In genomic region chr22:37280718-37281117, GRCh38 we compare ENCODE assay signal across 23 cellular contexts. TPM values are rescaled to one million over a fixed set of nuclear protein-coding genes. Genes with fewer than 3 reads are reported as not detected.
DNase-seq lines count a peak whose midpoint lies in the region; ATAC-seq, FAIRE-seq and TF ChIP-seq lines count a peak whose summit lies in the region.
"Had no signal": no experiment of that assay in that cellular context is flagged by ENCODE, and none has a peak within 500 bp of the region (broad histone marks: within the 10 kb centered on the region; RNA-seq: fewer than 3 reads in every experiment).

No MANE protein-coding gene starts in this region.

- POLR2A ChIA-PET in CD4-positive, alpha-beta T cell (lab: Charles Lee) = interaction anchor here (1.2 to 7.0 kb wide), 5 partner anchors 18 to 204 kb away, joined by 4 to 82 read pairs (median 27); partner anchors contain the start of gene RAC2

- DNase-seq in CD4-positive, alpha-beta T cell = no peak
- DNase-seq in astrocyte (ENCODE audit: low read depth) (no peak), naive B cell (no peak), NCI-H2171 treated with DMSO at 0.1 percent for 48 hours (lab: John Stamatoyannopoulos, UW) (no peak), H4 (ENCODE audit: low spot score) (no peak)
- no peak for DNase-seq in NK-92 treated with Interleukin-12 subunit alpha and Interleukin-12 subunit beta, amount 100 ng/mL, for 24 hours (lab: John Stamatoyannopoulos, UW)
- DNase-seq: Caco-2, DMS153, GF-D8, GOT3, Karpas-422, NCI-H1417 treated with DMSO at 0.1 percent for 48 hours, NCI-H187 treated with DMSO at 0.1 percent for 48 hours, NCI-H526, Peyer's patch, SW 1271 had no signal

- H3K9ac ChIP-seq in BLaER1 (no peak overlapping the region), astrocyte (ENCODE audit: low read length) (no peak overlapping the region)

- H3K36me3 Mint-ChIP-seq in CD4-positive, alpha-beta T cell (ENCODE audit: low read depth) = peaks cover 33% of the 10 kb centered on the region
- H3K36me3 Mint-ChIP-seq in astrocyte (ENCODE audit: low read depth, unreplicated experiment) (peaks cover 2% of the 10 kb centered on the region), naive B cell (peaks cover 4 to 8% of the 10 kb centered on the region in 2 donors)

- no peak for ATAC-seq in CD4-positive, alpha-beta T cell (ENCODE audit: poor library complexity)
- ATAC-seq in naive B cell (ENCODE audit: low read depth in 2 of 2) (no peak), HG03565 (IDR thresholded peaks at IDR 0.05; ENCODE audit: unreplicated experiment) (no peak)
- ATAC-seq: Right ventricle myocardium inferior had no signal

- H2AFZ ChIP-seq in astrocyte (ENCODE audit: low read depth, low read length) = no peak overlapping the region

- H3K4me3 ChIP-seq in BLaER1 = no peak overlapping the region
- no peak overlapping the region for H3K4me3 ChIP-seq in astrocyte (ENCODE audit: insufficient read depth, low read depth, low read length)
- H3K4me3 ChIP-seq: Peyer's patch had no signal

- no peaks in the 10 kb centered on the region for H3K27me3 ChIP-seq in BLaER1
- no peaks in the 10 kb centered on the region for H3K27me3 ChIP-seq in CD4-positive, alpha-beta T cell (ENCODE audit: control insufficient read depth, insufficient read depth, low read length)
- H3K27me3 ChIP-seq in astrocyte (ENCODE audit: insufficient read depth, low read length) = no peaks in the 10 kb centered on the region
- H3K27me3 ChIP-seq: Peyer's patch had no signal

- H3K9me3 Mint-ChIP-seq in CD4-positive, alpha-beta T cell = no peaks in the 10 kb centered on the region
- H3K9me3 Mint-ChIP-seq in astrocyte (ENCODE audit: unreplicated experiment) (peaks cover 4% of the 10 kb centered on the region), naive B cell (no peaks in the 10 kb centered on the region)

- H3K4me3 Mint-ChIP-seq in CD4-positive, alpha-beta T cell = peak overlapping the region; percentile 34
- H3K4me3 Mint-ChIP-seq in astrocyte (ENCODE audit: unreplicated experiment) (no peak overlapping the region), naive B cell (peak overlapping the region in 6 of 8 donors; percentile 16 to 98 (median 95))

- CTCF ChIA-PET in CD4-positive, alpha-beta T cell (lab: Charles Lee) = interaction anchor here (1.3 kb wide), 1 partner anchor 36 kb away, joined by 4 read pairs; no protein-coding TSS in a partner anchor

- H3K9me3 ChIP-seq in BLaER1 = no peaks in the 10 kb centered on the region
- no peaks in the 10 kb centered on the region for H3K9me3 ChIP-seq in CD4-positive, alpha-beta T cell (ENCODE audit: control insufficient read depth, low read length)
- peaks cover 4% of the 10 kb centered on the region for H3K9me3 ChIP-seq in astrocyte (ENCODE audit: insufficient read depth, low read depth, low read length)
- H3K9me3 ChIP-seq: Caco-2, Peyer's patch had no signal

- no peaks in the 10 kb centered on the region for H4K20me1 ChIP-seq in BLaER1
- H4K20me1 ChIP-seq in astrocyte (ENCODE audit: insufficient read depth, low read length) = no peaks in the 10 kb centered on the region

- FAIRE-seq in astrocyte (lab: Jason Lieb, UNC) = no peak

- H3K27ac ChIP-seq in BLaER1 = peak overlapping the region; percentile 64
- no peak overlapping the region for H3K27ac ChIP-seq in CD4-positive, alpha-beta T cell (ENCODE audit: low read depth, low read length)
- H3K27ac ChIP-seq in astrocyte (ENCODE audit: low read depth, low read length) = no peak overlapping the region
- H3K27ac ChIP-seq: C4-2B had no signal

- no peak overlapping the region for H3K27ac Mint-ChIP-seq in CD4-positive, alpha-beta T cell
- H3K27ac Mint-ChIP-seq in astrocyte (ENCODE audit: unreplicated experiment) (peak overlapping the region; percentile 26), naive B cell (peak overlapping the region in 3 of 6 donors; percentile 11 to 80 (median 42))

- peaks cover 50% of the 10 kb centered on the region for H3K4me1 Mint-ChIP-seq in CD4-positive, alpha-beta T cell (ENCODE audit: low read depth)
- H3K4me1 Mint-ChIP-seq in astrocyte (ENCODE audit: low read depth, unreplicated experiment) (peaks cover 7% of the 10 kb centered on the region), naive B cell (peaks cover 57 to 85% (median 76%) of the 10 kb centered on the region in 3 donors)

- no peaks in the 10 kb centered on the region for H3K79me2 ChIP-seq in astrocyte (ENCODE audit: insufficient read depth, low read length)

- H3K36me3 ChIP-seq in BLaER1 (no peaks in the 10 kb centered on the region), astrocyte (ENCODE audit: insufficient read depth, low read length) (no peaks in the 10 kb centered on the region)
- H3K36me3 ChIP-seq: Peyer's patch had no signal

- no peak for TF ChIP-seq CTCF in CD4-positive, alpha-beta T cell (IDR thresholded peaks at IDR 0.05)
- no peak for TF ChIP-seq CTCF in astrocyte (IDR thresholded peaks at IDR 0.05; ENCODE audit: insufficient read depth, low read depth, low read length)

- intact Hi-C loops in CD4-positive, alpha-beta T cell (cut with DNase I, micrococcal nuclease) = no loop called here

- H3K27me3 Mint-ChIP-seq in CD4-positive, alpha-beta T cell = no peaks in the 10 kb centered on the region
- H3K27me3 Mint-ChIP-seq in astrocyte (ENCODE audit: low read depth, unreplicated experiment) (peaks cover 22% of the 10 kb centered on the region), naive B cell (no peaks in the 10 kb centered on the region)

- H3K4me1 ChIP-seq in BLaER1 = peaks cover 98% of the 10 kb centered on the region
- peaks cover 10% of the 10 kb centered on the region for H3K4me1 ChIP-seq in astrocyte (ENCODE audit: insufficient read depth, low read length)
- H3K4me1 ChIP-seq: Caco-2 had no signal

- H3K4me2 ChIP-seq in BLaER1 = peak overlapping the region; percentile 98
- no peak overlapping the region for H3K4me2 ChIP-seq in astrocyte (ENCODE audit: low read length)

RNA-seq across cellular contexts. Expression of gene CYTH4, which starts 1.6 kb away (rescaled TPM):
- total RNA-seq in CD4-positive, alpha-beta T cell = 100 to 1,000 TPM; 134 to 138 TPM
- total RNA-seq in astrocyte = not detected in 2 replicates
- 10 to 100 TPM; 29.3 to 74.9 (median 46.1) TPM for polyA plus RNA-seq in naive B cell (ENCODE audit: low read depth in 6 of 6)
- total RNA-seq in H4 (2014; rRNA removed; shearing (Covaris generic)) = 0.08 TPM in 1 of 2 replicates, not detected in the other
- total RNA-seq: A673, Caco-2, MCF 10A had no signal

RNA-seq across cellular contexts. Expression of gene RAC2, which starts 36.6 kb away (rescaled TPM):
- total RNA-seq in CD4-positive, alpha-beta T cell = 100 to 1,000 TPM; 174 to 180 TPM
- total RNA-seq in astrocyte = 0.61 and 0.65 TPM in 2 replicates
- polyA plus RNA-seq in naive B cell (ENCODE audit: low read depth in 6 of 6) = 100 to 1,000 TPM; 671 to 842 (median 780) TPM
- total RNA-seq in H4 (2014; rRNA removed; shearing (Covaris generic)) = 15.5 and 20.9 TPM in 2 replicates
- total RNA-seq: SK-MEL-5 had no signal

Comparison
In these comparisons a context has a peak if more than half of its experiments do, and no peak if none do; other contexts are left out.
1. RNA of gene CYTH4, which starts 1.6 kb away (total RNA-seq): 134 to 138 TPM in CD4-positive, alpha-beta T cell; 0.08 TPM in H4 and not detected in astrocyte; every median in the first group is over 100 times any median in the second.
2. RNA of gene RAC2, which starts 36.6 kb away (total RNA-seq): 174 to 180 TPM in CD4-positive, alpha-beta T cell and 15.5 to 20.9 TPM in H4; 0.61 to 0.65 TPM in astrocyte; every median in the first group is over 10 times any median in the second.